In genomic region chr20:38894091-38894847, GRCh38 we compare ENCODE assay signal across 1 cellular context.
TF ChIP-seq lines count a peak whose summit lies in the region.

No MANE protein-coding gene starts in this region.

TF ChIP-seq in K562, 482 proteins besides CTCF, POLR2A, EP300 and RAD21 (continued from another document and continues in another):
- TF ChIP-seq ZNF407 (IDR thresholded peaks at IDR 0.05; ENCODE audit: low read depth) = no peak
- TF ChIP-seq E2F6 (IDR thresholded peaks at IDR 0.05; ENCODE audit: borderline replicate concordance in 1 of 2, extremely low read depth in 1 of 2, insufficient read depth in 1 of 2, insufficient read length in 1 of 2, low read depth in 1 of 2, low read length in 1 of 2, poor library complexity in 1 of 2, severe bottlenecking in 1 of 2) = peak in 1 of 2 experiments; percentile 48
- no peak for TF ChIP-seq STAT6 (CRISPR knock-in tag; IDR thresholded peaks at IDR 0.05)
- TF ChIP-seq HOMEZ (CRISPR knock-in tag; IDR thresholded peaks at IDR 0.05) = no peak
- TF ChIP-seq MAX (CRISPR knock-in tag; IDR thresholded peaks at IDR 0.05) = peak; percentile 79; the same call in 1 of the 2 replicates
- TF ChIP-seq ZNF766 (CRISPR knock-in tag; conservative IDR thresholded peaks at IDR 0.05) = no peak
- no peak for TF ChIP-seq TEAD2 (tag; IDR thresholded peaks at IDR 0.05)
- peak; percentile 48; the same call in 1 of the 2 replicates for TF ChIP-seq CREM (IDR thresholded peaks at IDR 0.05; ENCODE audit: low read depth)
- TF ChIP-seq SREBF1 (IDR thresholded peaks at IDR 0.05; ENCODE audit: borderline replicate concordance, low read depth, low read length) = no peak
- TF ChIP-seq RCOR1 (IDR thresholded peaks at IDR 0.05; ENCODE audit: borderline replicate concordance in 1 of 2, low read depth in 2 of 2, low read length in 2 of 2) = 0 out of 4 replicates have a peak, but pooled peaks of 1 of the 2 experiments have one; percentile 10
- no peak for TF ChIP-seq ZBTB49 (CRISPR knock-in tag; IDR thresholded peaks at IDR 0.05; ENCODE audit: borderline replicate concordance)
- no peak for TF ChIP-seq POLR2AphosphoS5 (IDR thresholded peaks at IDR 0.05; ENCODE audit: control insufficient read depth, insufficient read depth, low read depth, low read length)
- TF ChIP-seq NFIC (IDR thresholded peaks at IDR 0.05) = 0 out of 2 replicates have a peak, but pooled peaks have one; percentile 48
- no peak for TF ChIP-seq C11orf30 (IDR thresholded peaks at IDR 0.05; ENCODE audit: low read depth)
- TF ChIP-seq MNT (conservative IDR thresholded peaks at IDR 0.05) = peak; percentile 69 to 86
- no peak for TF ChIP-seq LEF1 (IDR thresholded peaks at IDR 0.05)
- TF ChIP-seq CBFB (CRISPR knock-in tag; IDR thresholded peaks at IDR 0.05) = 0 out of 2 replicates have a peak, but pooled peaks have one; percentile 27
- TF ChIP-seq ZBTB33 (CRISPR knock-in tag; IDR thresholded peaks at IDR 0.05) = no peak
- peak; percentile 81 for TF ChIP-seq ESRRA (IDR thresholded peaks at IDR 0.05; ENCODE audit: borderline replicate concordance, low read depth)
- no peak for TF ChIP-seq POLR2AphosphoS2 (IDR thresholded peaks at IDR 0.05; ENCODE audit: low read length)
- no peak for TF ChIP-seq NR2C1 (IDR thresholded peaks at IDR 0.05)
- 0 out of 2 replicates have a peak, but pooled peaks have one; percentile 14 for TF ChIP-seq NR2C1 (tag; IDR thresholded peaks at IDR 0.05)
- 0 out of 2 replicates have a peak, but pooled peaks have one; percentile 4 for TF ChIP-seq POLR2G (IDR thresholded peaks at IDR 0.05; ENCODE audit: low read depth, low read length)
- no peak for TF ChIP-seq FOXA3 (CRISPR knock-in tag; conservative IDR thresholded peaks at IDR 0.05 in 1 of 2, IDR thresholded peaks at IDR 0.05 in 1 of 2)
- TF ChIP-seq PRMT5 (CRISPR knock-in tag; IDR thresholded peaks at IDR 0.05) = no peak
- TF ChIP-seq BHLHE40 (IDR thresholded peaks at IDR 0.05; ENCODE audit: low read length) = peak; percentile 49; the same call in 1 of the 2 replicates
- no peak for TF ChIP-seq ZNF57 (CRISPR knock-in tag; IDR thresholded peaks at IDR 0.05)
- no peak for TF ChIP-seq GABPA (tag; conservative IDR thresholded peaks at IDR 0.05; ENCODE audit: low read depth)
- TF ChIP-seq ARNT (IDR thresholded peaks at IDR 0.05) = no peak
- no peak for TF ChIP-seq ZSCAN32 (CRISPR knock-in tag; IDR thresholded peaks at IDR 0.05)
- TF ChIP-seq USF1 (CRISPR knock-in tag; IDR thresholded peaks at IDR 0.05) = no peak
- 0 out of 2 replicates have a peak, but pooled peaks have one; percentile 7 for TF ChIP-seq MYC (IDR thresholded peaks at IDR 0.05; ENCODE audit: low read depth, low read length)
- no peak for TF ChIP-seq MYC (CRISPR knock-in tag; IDR thresholded peaks at IDR 0.05; ENCODE audit: borderline replicate concordance, low read depth)
- no peak for TF ChIP-seq RBBP5 (IDR thresholded peaks at IDR 0.05; ENCODE audit: borderline replicate concordance, insufficient read depth, low read length, poor library complexity, severe bottlenecking)
- no peak for TF ChIP-seq TCF3 (CRISPR knock-in tag; IDR thresholded peaks at IDR 0.05)
- peak; percentile 51 for TF ChIP-seq CBFA2T3 (IDR thresholded peaks at IDR 0.05)
- no peak for TF ChIP-seq POLR2B (IDR thresholded peaks at IDR 0.05; ENCODE audit: low read depth, partially characterized antibody)
- TF ChIP-seq ZNF354B (CRISPR knock-in tag; IDR thresholded peaks at IDR 0.05) = no peak
- no peak for TF ChIP-seq ELK1 (CRISPR knock-in tag; IDR thresholded peaks at IDR 0.05)
